1 cellular context compared by ENCODE assay signal in genomic region chr11:86749376-86749775, GRCh38.
TF ChIP-seq lines count a peak whose summit lies in the region.

No MANE protein-coding gene starts in this region.

TF ChIP-seq in SK-N-SH, 30 proteins besides CTCF, POLR2A, EP300 and RAD21 (continued from another document):
- no peak for TF ChIP-seq ZBTB33 (IDR thresholded peaks at IDR 0.05; ENCODE audit: borderline replicate concordance, low read depth)
- no peak for TF ChIP-seq FOXM1 (IDR thresholded peaks at IDR 0.05; ENCODE audit: low read depth)
- TF ChIP-seq MAX (IDR thresholded peaks at IDR 0.05; ENCODE audit: low read depth): no peak
- TF ChIP-seq RFX5 (IDR thresholded peaks at IDR 0.05; ENCODE audit: low read length): no peak
- no peak for TF ChIP-seq GABPA (IDR thresholded peaks at IDR 0.05; ENCODE audit: low read depth)
- TF ChIP-seq FOSL2 (IDR thresholded peaks at IDR 0.05; ENCODE audit: borderline replicate concordance, low read depth): no peak
- no peak for TF ChIP-seq USF2 (IDR thresholded peaks at IDR 0.05; ENCODE audit: borderline replicate concordance, low read depth, low read length)
- TF ChIP-seq RCOR1 (IDR thresholded peaks at IDR 0.05; ENCODE audit: low read length): no peak
- no peak for TF ChIP-seq ELF1 (IDR thresholded peaks at IDR 0.05)
- TF ChIP-seq YY1 (IDR thresholded peaks at IDR 0.05; ENCODE audit: low read depth): no peak
- no peak for TF ChIP-seq FOXJ3 (CRISPR knock-in tag; IDR thresholded peaks at IDR 0.05)
TF ChIP-seq in SK-N-SH: peak in this region for 0.
